Comparison of ENCODE assay signal across 8 cellular contexts in the genomic region with DNA sequence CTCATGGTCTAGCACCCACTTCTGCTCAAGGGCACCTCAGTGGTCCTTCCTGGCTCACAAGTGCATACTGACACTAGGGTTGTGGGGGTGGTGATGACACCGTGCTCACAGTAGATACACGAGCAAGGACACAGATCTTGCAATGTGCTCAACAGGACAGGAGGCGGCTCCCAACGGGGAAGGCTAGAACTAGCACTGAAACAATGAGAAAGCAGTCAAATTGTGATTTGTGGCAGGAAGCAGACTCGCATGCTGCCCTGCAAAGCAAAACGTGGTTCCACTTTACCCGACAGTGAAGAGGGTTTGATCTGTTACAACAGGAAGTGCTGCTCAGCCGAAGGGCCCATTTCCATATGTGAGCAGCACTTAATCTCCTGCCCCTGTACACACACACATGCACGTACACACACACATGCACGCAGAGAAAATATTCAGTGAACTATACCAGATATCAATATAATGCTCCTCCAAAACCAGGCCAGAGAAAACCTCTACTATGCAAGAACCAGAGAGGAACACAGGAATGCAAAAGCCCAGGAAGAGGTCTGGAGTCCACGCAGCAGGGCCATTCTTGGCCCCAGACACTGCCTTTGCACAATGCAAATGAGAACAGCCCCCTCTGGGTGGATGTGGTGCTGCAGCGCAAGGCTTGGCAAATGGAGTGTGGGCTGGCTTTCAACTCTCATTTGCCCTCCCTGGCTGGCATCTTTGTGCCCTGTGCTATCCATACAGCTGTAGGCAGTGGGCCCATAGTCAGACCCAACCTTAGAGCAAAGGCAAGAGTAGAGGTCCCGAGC.
DNase-seq lines count a peak whose midpoint lies in the region; ATAC-seq and TF ChIP-seq lines count a peak whose summit lies in the region.

No MANE protein-coding gene starts in this region.

- TF ChIP-seq CTCF in OCI-LY1 (IDR thresholded peaks at IDR 0.05; ENCODE audit: low read length), result no peak

- no peak overlapping the region for H3K4me3 ChIP-seq in OCI-LY1 (ENCODE audit: low read depth, low read length, poor library complexity, severe bottlenecking)

- H3K4me3 Mint-ChIP-seq in activated naive CD8-positive, alpha-beta T cell, result peak overlapping the region; percentile 8

- H3K36me3 ChIP-seq in OCI-LY1 (ENCODE audit: insufficient read depth, low read length), result no peaks in the 10 kb centered on the region

- H3K4me2 ChIP-seq in OCI-LY1 (ENCODE audit: low read length), result peak overlapping the region; percentile 27; the same call in 1 of the 2 replicates

- no peaks in the 10 kb centered on the region for H3K9me2 ChIP-seq in OCI-LY1 (ENCODE audit: low read depth, low read length)

- H3K9ac ChIP-seq in OCI-LY1 (ENCODE audit: low read length), result no peak overlapping the region

- no peaks in the 10 kb centered on the region for H3K9me3 ChIP-seq in OCI-LY1 (ENCODE audit: low read length)

- no peaks in the 10 kb centered on the region for H3F3A ChIP-seq in OCI-LY1 (ENCODE audit: insufficient read depth, low read length)

- no peaks in the 10 kb centered on the region for H3K9me3 Mint-ChIP-seq in activated naive CD8-positive, alpha-beta T cell (ENCODE audit: low read depth)

- H3K27me3 Mint-ChIP-seq in activated naive CD8-positive, alpha-beta T cell, result no peaks in the 10 kb centered on the region

- H3K4me1 ChIP-seq in OCI-LY1 (ENCODE audit: insufficient read depth, low read length, severe bottlenecking), result peaks cover 15% of the 10 kb centered on the region

- H4K20me1 ChIP-seq in OCI-LY1 (ENCODE audit: insufficient read depth, low read length), result no peaks in the 10 kb centered on the region

- peak; percentile 18 for DNase-seq in DMS79 treated with DMSO at 0.1 percent for 48 hours (lab: John Stamatoyannopoulos, UW)
- no peak for DNase-seq in DMS79 (lab: John Stamatoyannopoulos, UW)
- peak; percentile 10 to 21 for DNase-seq in stimulated activated CD4-positive, alpha-beta T cell treated with anti-CD3 and anti-CD28 coated beads, Interleukin-4, amount 100 ng/mL, for 4 hours
- DNase-seq in NCI-H1694 treated with DMSO at 0.1 percent for 48 hours (lab: John Stamatoyannopoulos, UW), result no peak
- no peak for DNase-seq in NCI-H345 treated with DMSO at 0.1 percent for 48 hours (lab: John Stamatoyannopoulos, UW; ENCODE audit: unreplicated experiment)

- H2AFZ ChIP-seq in OCI-LY1 (ENCODE audit: low read length), result no peak overlapping the region

- H3K27me3 ChIP-seq in OCI-LY1 (ENCODE audit: insufficient read depth, low read length), result no peaks in the 10 kb centered on the region

- H3K4me1 Mint-ChIP-seq in activated naive CD8-positive, alpha-beta T cell (ENCODE audit: low read depth), result peaks cover 28% of the 10 kb centered on the region

- H3K79me2 ChIP-seq in OCI-LY1 (ENCODE audit: insufficient read depth, low read length), result no peaks in the 10 kb centered on the region

- peak overlapping the region; percentile 72 for H3K27ac Mint-ChIP-seq in activated naive CD8-positive, alpha-beta T cell

- H3K27ac ChIP-seq in OCI-LY1 (ENCODE audit: low read depth, low read length, poor library complexity, severe bottlenecking), result no peak overlapping the region

- peak; percentile 90 for ATAC-seq in HG02884 (IDR thresholded peaks at IDR 0.05; ENCODE audit: unreplicated experiment)

- H3K36me3 Mint-ChIP-seq in activated naive CD8-positive, alpha-beta T cell, result peaks cover 3% of the 10 kb centered on the region

Comparison
In these comparisons a context has a peak if more than half of its experiments do, and no peak if none do; other contexts are left out.
1. DNase-seq: peak in DMS79 treated with DMSO at 0.1 percent for 48 hours (single experiment) and stimulated activated CD4-positive, alpha-beta T cell treated with anti-CD3 and anti-CD28 coated beads, Interleukin-4, amount 100 ng/mL, for 4 hours (2 of 2); none in DMS79 (single experiment), NCI-H1694 treated with DMSO at 0.1 percent for 48 hours (single experiment) and NCI-H345 treated with DMSO at 0.1 percent for 48 hours (single experiment).